8 cellular contexts compared by ENCODE assay signal in the genomic region with DNA sequence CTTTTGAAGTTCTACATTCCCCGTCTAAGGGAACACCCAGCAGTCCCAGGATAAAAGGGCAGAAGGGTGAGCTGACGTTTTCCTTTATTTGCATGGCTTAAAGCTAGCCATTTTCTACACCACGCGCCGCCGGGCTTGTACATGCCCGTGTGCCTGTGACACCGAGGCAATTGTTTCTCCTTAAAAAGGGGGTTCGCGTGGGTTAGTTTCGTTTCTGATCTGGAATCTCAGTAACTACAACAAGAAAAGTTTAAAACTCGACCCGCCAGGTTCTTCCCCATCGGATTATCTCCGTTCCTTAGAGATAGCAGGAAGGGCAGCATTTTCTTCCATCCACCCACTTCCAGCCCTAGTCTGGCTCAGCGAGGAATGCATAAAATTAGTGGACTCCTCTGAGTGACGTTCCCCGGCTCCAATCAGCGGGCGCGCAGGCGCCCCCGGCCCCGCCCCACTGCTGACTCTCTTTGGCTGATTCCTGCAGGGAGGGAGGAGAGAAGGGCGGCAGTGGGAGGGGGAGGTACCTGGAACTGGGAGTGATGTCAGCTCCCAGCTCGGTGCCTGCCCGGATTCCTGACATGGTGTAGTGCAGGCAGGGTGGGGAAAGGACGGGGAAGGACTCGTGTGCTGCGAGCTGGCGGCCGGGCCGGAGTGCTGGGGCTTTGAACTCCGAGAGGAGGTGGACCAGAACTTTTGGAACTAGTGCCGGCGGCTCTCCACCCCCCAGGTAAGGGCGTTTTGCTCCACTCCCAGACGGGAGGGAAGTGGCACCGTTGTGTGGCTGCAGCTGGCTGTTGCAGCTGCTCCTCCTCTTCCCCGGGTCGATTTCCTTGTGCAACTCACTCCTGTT. TPM values are rescaled to one million over a fixed set of nuclear protein-coding genes. Genes with fewer than 3 reads are reported as not detected.
DNase-seq lines count a peak whose midpoint lies in the region; ATAC-seq and TF ChIP-seq lines count a peak whose summit lies in the region.

A gene (plus strand): TSS at position 565 of the 847 bp plus-strand sequence. CDS start 109,191 bp downstream, outside the sequence.

- ATAC-seq in HG02588 (IDR thresholded peaks at IDR 0.05; ENCODE audit: unreplicated experiment): peak; percentile 97
- peak; percentile 96 to 99 for ATAC-seq in activated naive CD4-positive, alpha-beta T cell treated with anti-CD3 and anti-CD28 coated beads, Interleukin-2, amount 50 U/mL, for 72 hours

- H3K36me3 Mint-ChIP-seq in activated naive CD4-positive, alpha-beta T cell treated with anti-CD3 and anti-CD28 coated beads, Interleukin-2, amount 50 U/mL, for 72 hours: peaks cover 0 to 10% of the 10 kb centered on the region in 2 donors

- DNase-seq in GM10248 (ENCODE audit: extremely low spot score) (peak; percentile 97), NCI-H1092 treated with DMSO at 0.1 percent for 48 hours (lab: John Stamatoyannopoulos, UW) (peak; percentile 97), SKM-1 (lab: John Stamatoyannopoulos, UW; ENCODE audit: unreplicated experiment) (peak; percentile 64), globus pallidus (ENCODE audit: low spot score) (peak; percentile 97), occipital lobe (lab: John Stamatoyannopoulos, UW) (peak; percentile 99)
- peak; percentile 90 to 92 for DNase-seq in activated naive CD4-positive, alpha-beta T cell treated with anti-CD3 and anti-CD28 coated beads, Interleukin-2, amount 50 U/mL, for 72 hours (ENCODE audit: low spot score in 2 of 2)

- peak within 1 kb of the TSS; percentile 85 to 88 for H3K27ac Mint-ChIP-seq in activated naive CD4-positive, alpha-beta T cell treated with anti-CD3 and anti-CD28 coated beads, Interleukin-2, amount 50 U/mL, for 72 hours

- no peak for TF ChIP-seq CTCF in GM10248 (IDR thresholded peaks at IDR 0.05; ENCODE audit: control extremely low read depth, extremely low read depth, low read depth, missing control alignments)

- H3K9me3 Mint-ChIP-seq in activated naive CD4-positive, alpha-beta T cell treated with anti-CD3 and anti-CD28 coated beads, Interleukin-2, amount 50 U/mL, for 72 hours: no peaks in the 10 kb centered on the region

- POLR2A ChIA-PET in GM10248 (lab: Yijun Ruan, JAX): interaction anchor here (0.5 to 2.6 kb wide), 5 partner anchors 11 to 639 kb away, joined by 3 to 11 read pairs (median 8); no protein-coding TSS in a partner anchor

- H3K27ac ChIP-seq in temporal lobe (ENCODE audit: low read depth, low read length): peak within 1 kb of the TSS; percentile 79

- CTCF ChIA-PET in GM10248 (lab: Yijun Ruan, JAX): interaction anchor here (0.7 to 3.7 kb wide), 9 partner anchors 10 to 129 kb away, joined by 3 to 13 read pairs (median 4); no protein-coding TSS in a partner anchor

RNA-seq across cellular contexts. Expression of the gene that starts here (rescaled TPM):
- 10 to 100 TPM; 26.2 to 37.2 TPM for total RNA-seq in activated naive CD4-positive, alpha-beta T cell treated with anti-CD3 and anti-CD28 coated beads, Interleukin-2, amount 50 U/mL, for 72 hours
- total RNA-seq in occipital lobe (108 TPM), temporal lobe (76.7 TPM)

Comparison
In these comparisons a context has a peak if more than half of its experiments do, and no peak if none do; other contexts are left out.
1. Peak in every context shown above with its lines: DNase-seq, ATAC-seq and H3K27ac ChIP-seq.